Comparison of ENCODE assay signal across 13 cellular contexts in genomic region chr14:69626132-69626500, GRCh38. TPM values are rescaled to one million over a fixed set of nuclear protein-coding genes. Genes with fewer than 3 reads are reported as not detected.
DNase-seq lines count a peak whose midpoint lies in the region; ATAC-seq, FAIRE-seq and TF ChIP-seq lines count a peak whose summit lies in the region.
"Had no signal": no experiment of that assay in that cellular context is flagged by ENCODE, and none has a peak within 500 bp of the region (broad histone marks: within the 10 kb centered on the region; RNA-seq: fewer than 3 reads in every experiment).

No MANE protein-coding gene starts in this region.

- no peak for ATAC-seq in activated naive CD8-positive, alpha-beta T cell treated with anti-CD3 and anti-CD28 coated beads, Interleukin-2, amount 10 ng/mL, durations not matched to agents 7 days and 5 days (ENCODE audit: low read depth)
- no peak for ATAC-seq in naive thymus-derived CD8-positive, alpha-beta T cell
- ATAC-seq: PC-3 had no signal

- CTCF ChIA-PET in CD4-positive, alpha-beta memory T cell (lab: Charles Lee; ENCODE audit: partially characterized antibody), result interaction anchor here (1.5 to 2.9 kb wide), 2 partner anchors 13 to 100 kb away, joined by 4 to 11 read pairs; no protein-coding TSS in a partner anchor

- no peaks in the 10 kb centered on the region for H3K27me3 ChIP-seq in CD4-positive, alpha-beta memory T cell (ENCODE audit: insufficient read depth, low read length)
- H3K27me3 ChIP-seq: cardiac muscle cell, suprapubic skin had no signal

- no peak for FAIRE-seq in frontal cortex (lab: Jason Lieb, UNC)

- no peaks in the 10 kb centered on the region for H3K9me3 ChIP-seq in CD4-positive, alpha-beta memory T cell (ENCODE audit: control insufficient read depth in 1 of 2, low read length in 2 of 2)
- H3K9me3 ChIP-seq in KOPT-K1 (ENCODE audit: insufficient read depth, low read length, poor library complexity, severe bottlenecking), result no peaks in the 10 kb centered on the region
- H3K9me3 ChIP-seq: prostate gland, suprapubic skin had no signal

- no peaks in the 10 kb centered on the region for H3K27me3 Mint-ChIP-seq in CD4-positive, alpha-beta memory T cell
- no peaks in the 10 kb centered on the region for H3K27me3 Mint-ChIP-seq in activated naive CD8-positive, alpha-beta T cell treated with anti-CD3 and anti-CD28 coated beads, Interleukin-2, amount 10 ng/mL, durations not matched to agents 7 days and 5 days
- no peaks in the 10 kb centered on the region for H3K27me3 Mint-ChIP-seq in naive thymus-derived CD8-positive, alpha-beta T cell
- H3K27me3 Mint-ChIP-seq in progenitor cell of endocrine pancreas, result no peaks in the 10 kb centered on the region

- H3K4me3 ChIP-seq in CD4-positive, alpha-beta memory T cell (ENCODE audit: low read length in 2 of 2), result peak overlapping the region in 1 of 2 donors; percentile 21
- H3K4me3 ChIP-seq: cardiac muscle cell, prostate gland, suprapubic skin had no signal

- peak overlapping the region; percentile 70 to 88 (median 78) for H3K4me3 Mint-ChIP-seq in CD4-positive, alpha-beta memory T cell
- peak overlapping the region; percentile 77 for H3K4me3 Mint-ChIP-seq in activated naive CD8-positive, alpha-beta T cell treated with anti-CD3 and anti-CD28 coated beads, Interleukin-2, amount 10 ng/mL, durations not matched to agents 7 days and 5 days
- H3K4me3 Mint-ChIP-seq in naive thymus-derived CD8-positive, alpha-beta T cell, result peak overlapping the region; percentile 40 to 86 (median 82)
- no peak overlapping the region for H3K4me3 Mint-ChIP-seq in progenitor cell of endocrine pancreas (ENCODE audit: low read depth)

- H3K9me3 Mint-ChIP-seq in CD4-positive, alpha-beta memory T cell, result no peaks in the 10 kb centered on the region
- no peaks in the 10 kb centered on the region for H3K9me3 Mint-ChIP-seq in activated naive CD8-positive, alpha-beta T cell treated with anti-CD3 and anti-CD28 coated beads, Interleukin-2, amount 10 ng/mL, durations not matched to agents 7 days and 5 days
- H3K9me3 Mint-ChIP-seq in naive thymus-derived CD8-positive, alpha-beta T cell, result no peaks in the 10 kb centered on the region
- H3K9me3 Mint-ChIP-seq in progenitor cell of endocrine pancreas (ENCODE audit: low read depth), result no peaks in the 10 kb centered on the region

- DNase-seq in CD4-positive, alpha-beta memory T cell, result no peak
- no peak for DNase-seq in activated naive CD8-positive, alpha-beta T cell treated with anti-CD3 and anti-CD28 coated beads, Interleukin-2, amount 10 ng/mL, durations not matched to agents 7 days and 5 days
- DNase-seq in naive thymus-derived CD8-positive, alpha-beta T cell, result no peak
- DNase-seq in frontal cortex (ENCODE audit: low spot score in 2 of 2), result no peak
- no peak for DNase-seq in progenitor cell of endocrine pancreas (ENCODE audit: low spot score, unreplicated experiment)
- DNase-seq in KBM-7, result no peak
- no peak for DNase-seq in hypothalamus (lab: John Stamatoyannopoulos, UW)
- DNase-seq: PC-3 had no signal

- peak overlapping the region; percentile 52 for H3K27ac ChIP-seq in CD4-positive, alpha-beta memory T cell (ENCODE audit: low read depth, low read length)
- H3K27ac ChIP-seq in KOPT-K1 (ENCODE audit: low read depth, low read length, poor library complexity, severe bottlenecking), result peak overlapping the region; percentile 78
- H3K27ac ChIP-seq: cardiac muscle cell, prostate gland, suprapubic skin had no signal

- in situ Hi-C loops in KBM-7 (cut with MboI; ENCODE audit: low pct_unique_long_range_greater_than_20kb, low sequenced_read_pairs), result no loop called here

- H3K4me1 Mint-ChIP-seq in CD4-positive, alpha-beta memory T cell, result peaks cover 62 to 96% (median 87%) of the 10 kb centered on the region in 4 donors
- H3K4me1 Mint-ChIP-seq in activated naive CD8-positive, alpha-beta T cell treated with anti-CD3 and anti-CD28 coated beads, Interleukin-2, amount 10 ng/mL, durations not matched to agents 7 days and 5 days, result peaks cover 72% of the 10 kb centered on the region
- H3K4me1 Mint-ChIP-seq in naive thymus-derived CD8-positive, alpha-beta T cell, result peaks cover 47 to 94% (median 89%) of the 10 kb centered on the region in 4 donors
- peaks cover 20% of the 10 kb centered on the region for H3K4me1 Mint-ChIP-seq in progenitor cell of endocrine pancreas (ENCODE audit: low read depth)

- H3K36me3 ChIP-seq in CD4-positive, alpha-beta memory T cell (ENCODE audit: insufficient read depth, low read length), result no peaks in the 10 kb centered on the region
- no peaks in the 10 kb centered on the region for H3K36me3 ChIP-seq in KOPT-K1 (ENCODE audit: insufficient read depth, low read length)
- H3K36me3 ChIP-seq: cardiac muscle cell, prostate gland, suprapubic skin had no signal

- H3K27ac Mint-ChIP-seq in CD4-positive, alpha-beta memory T cell, result peak overlapping the region; percentile 84 to 96 (median 91)
- peak overlapping the region; percentile 88 for H3K27ac Mint-ChIP-seq in activated naive CD8-positive, alpha-beta T cell treated with anti-CD3 and anti-CD28 coated beads, Interleukin-2, amount 10 ng/mL, durations not matched to agents 7 days and 5 days
- peak overlapping the region; percentile 81 to 93 (median 92) for H3K27ac Mint-ChIP-seq in naive thymus-derived CD8-positive, alpha-beta T cell
- H3K27ac Mint-ChIP-seq in progenitor cell of endocrine pancreas, result no peak overlapping the region

- peaks cover 98% of the 10 kb centered on the region for H3K4me1 ChIP-seq in CD4-positive, alpha-beta memory T cell (ENCODE audit: insufficient read depth, low read length)
- H3K4me1 ChIP-seq: prostate gland had no signal

- peaks cover 0 to 5% of the 10 kb centered on the region in 2 donors for H3K36me3 Mint-ChIP-seq in CD4-positive, alpha-beta memory T cell
- peaks cover 3% of the 10 kb centered on the region for H3K36me3 Mint-ChIP-seq in activated naive CD8-positive, alpha-beta T cell treated with anti-CD3 and anti-CD28 coated beads, Interleukin-2, amount 10 ng/mL, durations not matched to agents 7 days and 5 days
- H3K36me3 Mint-ChIP-seq in naive thymus-derived CD8-positive, alpha-beta T cell, result no peaks in the 10 kb centered on the region
- H3K36me3 Mint-ChIP-seq in progenitor cell of endocrine pancreas (ENCODE audit: insufficient read depth), result no peaks in the 10 kb centered on the region

- no peak for TF ChIP-seq CTCF in progenitor cell of endocrine pancreas (IDR thresholded peaks at IDR 0.05; ENCODE audit: unreplicated experiment)

- POLR2A ChIA-PET in CD4-positive, alpha-beta memory T cell (lab: Charles Lee; ENCODE audit: partially characterized antibody), result interaction anchor here (1.3 to 19.6 kb wide), 5 partner anchors 10 to 141 kb away, joined by 3 to 279 read pairs (median 14); partner anchors contain the start of genes SRSF5 and SUSD6
- POLR2A ChIA-PET in activated naive CD8-positive, alpha-beta T cell treated with anti-CD3 and anti-CD28 coated beads, Interleukin-2, amount 10 ng/mL, durations not matched to agents 7 days and 5 days (lab: Charles Lee), result interaction anchor here (1.4 to 3.4 kb wide), 4 partner anchors 8 to 15 kb away, joined by 3 to 25 read pairs (median 12); partner anchors contain the start of gene SUSD6
- POLR2A ChIA-PET in naive thymus-derived CD8-positive, alpha-beta T cell (lab: Charles Lee), result interaction anchor here (1.0 to 4.5 kb wide), 4 partner anchors 10 to 141 kb away, joined by 3 to 29 read pairs (median 4); partner anchors contain the start of genes SRSF5 and SUSD6

- intact Hi-C loops in CD4-positive, alpha-beta memory T cell (cut with micrococcal nuclease), result no loop called here

RNA-seq across cellular contexts. Expression of gene SUSD6, which starts 14.7 kb away (rescaled TPM):
- 10 to 100 TPM; 61.5 to 62.0 TPM for total RNA-seq in CD4-positive, alpha-beta memory T cell
- polyA plus RNA-seq in CD4-positive, alpha-beta memory T cell, result 10 to 100 TPM in 1 of 2 donors, 1 to 10 TPM in 1; 4.8 to 10.8 TPM
- total RNA-seq in activated naive CD8-positive, alpha-beta T cell treated with anti-CD3 and anti-CD28 coated beads, Interleukin-2, amount 10 ng/mL, durations not matched to agents 7 days and 5 days, result 10 to 100 TPM; 42.9 to 44.5 TPM
- 10 to 100 TPM; 34.7 to 38.8 TPM for total RNA-seq in naive thymus-derived CD8-positive, alpha-beta T cell
- polyA plus RNA-seq in naive thymus-derived CD8-positive, alpha-beta T cell, result 1 to 10 TPM; 4.5 to 6.8 (median 5.6) TPM
- total RNA-seq in frontal cortex (4.9 TPM), progenitor cell of endocrine pancreas (21.0 and 22.3 TPM in 2 replicates)

RNA-seq across cellular contexts. Expression of gene CCDC177, which starts 51.4 kb away (rescaled TPM):
- total RNA-seq in CD4-positive, alpha-beta memory T cell, result not detected
- polyA plus RNA-seq in CD4-positive, alpha-beta memory T cell, result not detected
- not detected for total RNA-seq in activated naive CD8-positive, alpha-beta T cell treated with anti-CD3 and anti-CD28 coated beads, Interleukin-2, amount 10 ng/mL, durations not matched to agents 7 days and 5 days
- not detected for total RNA-seq in naive thymus-derived CD8-positive, alpha-beta T cell
- polyA plus RNA-seq in naive thymus-derived CD8-positive, alpha-beta T cell, result not detected
- total RNA-seq in frontal cortex, result 4.5 TPM
- total RNA-seq in progenitor cell of endocrine pancreas, result 0.22 and 0.24 TPM in 2 replicates
- total RNA-seq: cardiac muscle cell, fibroblast of lung, PC-3 had no signal
- polyA plus RNA-seq: cardiac muscle cell, fibroblast of lung had no signal
